In genomic region chr2:43484323-43484930, GRCh38 we compare ENCODE assay signal across 8 cellular contexts.
DNase-seq lines count a peak whose midpoint lies in the region; ATAC-seq and TF ChIP-seq lines count a peak whose summit lies in the region.

No MANE protein-coding gene starts in this region.

- DNase-seq in GM12865 (ENCODE audit: low read depth) (peak; percentile 82), NCI-H1694 treated with DMSO at 0.1 percent for 48 hours (lab: John Stamatoyannopoulos, UW) (peak; percentile 77), SKM-1 (lab: John Stamatoyannopoulos, UW; ENCODE audit: unreplicated experiment) (peak; percentile 34), fibroblast of the conjunctiva (ENCODE audit: low read depth) (peak; percentile 83), omental fat pad (ENCODE audit: low spot score) (no peak), posterior vena cava (ENCODE audit: low spot score) (no peak)
- no peak for DNase-seq in stimulated activated CD4-positive, alpha-beta T cell treated with anti-CD3 and anti-CD28 coated beads, Interleukin-4, amount 100 ng/mL, for 1 hour
- no peak for DNase-seq in activated T-cell treated with anti-CD3 and anti-CD28 coated beads, Interleukin-2, amount 50 U/mL, for 1 hour

- TF ChIP-seq CTCF in GM12865 (IDR thresholded peaks at IDR 0.05; ENCODE audit: insufficient read depth, low read depth, low read length, missing control alignments) (peak; percentile 25), omental fat pad (IDR thresholded peaks at IDR 0.05) (peak in 2 of 3 donors; percentile 5 to 9)

- ATAC-seq in omental fat pad (ENCODE audit: low FRiP score): no peak

- intact Hi-C loops in posterior vena cava (cut with DNase I): loop anchor here in 1 of 2 donors (5.0 to 10.0 kb wide), 4 partner anchors 252 to 657 kb away; no protein-coding TSS in a partner anchor

- no peak overlapping the region for H3K4me3 ChIP-seq in GM12865 (ENCODE audit: low read depth, low read length)

Comparison
In these comparisons a context has a peak if more than half of its experiments do, and no peak if none do; other contexts are left out.
1. DNase-seq: peak in GM12865 (single experiment), NCI-H1694 treated with DMSO at 0.1 percent for 48 hours (single experiment), SKM-1 (single experiment) and fibroblast of the conjunctiva (single experiment); none in omental fat pad (single experiment), stimulated activated CD4-positive, alpha-beta T cell treated with anti-CD3 and anti-CD28 coated beads, Interleukin-4, amount 100 ng/mL, for 1 hour (single experiment), activated T-cell treated with anti-CD3 and anti-CD28 coated beads, Interleukin-2, amount 50 U/mL, for 1 hour (single experiment) and posterior vena cava (single experiment).